16 cellular contexts compared by ENCODE assay signal in genomic region chr3:98710008-98710672, GRCh38. TPM values are rescaled to one million over a fixed set of nuclear protein-coding genes. Genes with fewer than 3 reads are reported as not detected.
DNase-seq lines count a peak whose midpoint lies in the region; ATAC-seq and TF ChIP-seq lines count a peak whose summit lies in the region.
"Had no signal": no experiment of that assay in that cellular context is flagged by ENCODE, and none has a peak within 500 bp of the region (broad histone marks: within the 10 kb centered on the region; RNA-seq: fewer than 3 reads in every experiment).

No MANE protein-coding gene starts in this region.

- H4K20me1 ChIP-seq in BLaER1 treated with 17β-estradiol and CSF1 and Interleukin-3, amounts not matched to agents 10 nM and 100 nM = no peaks in the 10 kb centered on the region
- no peaks in the 10 kb centered on the region for H4K20me1 ChIP-seq in PC-9 (ENCODE audit: insufficient read depth)

- no TSS peak for BruUV-seq in PC-9 (replicated peaks; lab: Mats Ljungman, UMichigan)

- intact Hi-C loops in PC-9 (cut with micrococcal nuclease; ENCODE audit: unreplicated experiment) (no loop called here), right cardiac atrium (cut with DNase I) (no loop called here), sciatic nerve (cut with DNase I) (no loop called here)

- TF ChIP-seq CTCF in PC-9 (conservative IDR thresholded peaks at IDR 0.05) (no peak), upper lobe of left lung (IDR thresholded peaks at IDR 0.05) (no peak)

- POLR2A ChIA-PET in PC-9 (lab: Charles Lee; ENCODE audit: unreplicated experiment) = no interaction called here

- H3K36me3 ChIP-seq in BLaER1 treated with 17β-estradiol and CSF1 and Interleukin-3, amounts not matched to agents 10 nM and 100 nM = no peaks in the 10 kb centered on the region
- no peaks in the 10 kb centered on the region for H3K36me3 ChIP-seq in PC-9 (ENCODE audit: low read depth)
- H3K36me3 ChIP-seq in upper lobe of left lung = no peaks in the 10 kb centered on the region
- H3K36me3 ChIP-seq: SJSA1 had no signal

- H3K4me1 ChIP-seq in BLaER1 treated with 17β-estradiol and CSF1 and Interleukin-3, amounts not matched to agents 10 nM and 100 nM = peaks cover 9 to 42% (median 17%) of the 10 kb centered on the region in 10 experiments; a peak in 18 of 20 replicates
- H3K4me1 ChIP-seq in PC-9 (replicated peaks; ENCODE audit: insufficient read depth) (0 out of 2 replicates have a peak, but pooled peaks cover 5% of the 10 kb centered on the region), right cardiac atrium (ENCODE audit: control insufficient read depth, insufficient read depth, low read length) (no peaks in the 10 kb centered on the region), upper lobe of left lung (no peaks in the 10 kb centered on the region)
- H3K4me1 ChIP-seq: SJSA1 had no signal

- 41% methylated on average over 4 of the region's 4 CpGs for WGBS in right cardiac atrium
- WGBS in upper lobe of left lung, 2 donors = 58 to 62% methylated on average over 4 of the region's 4 CpGs

- ATAC-seq in right cardiac atrium = peak; percentile 54 to 57
- peak; percentile 76 for ATAC-seq in sciatic nerve
- ATAC-seq in upper lobe of left lung (ENCODE audit: low FRiP score in 2 of 2) = no peak
- no peak for ATAC-seq in HG02884 (IDR thresholded peaks at IDR 0.05; ENCODE audit: unreplicated experiment)

- no peaks in the 10 kb centered on the region for H3K9me3 ChIP-seq in BLaER1 treated with 17β-estradiol and CSF1 and Interleukin-3, amounts not matched to agents 10 nM and 100 nM (replicated peaks in 1 of 11)
- no peaks in the 10 kb centered on the region; the same call in 1 of the 2 replicates for H3K9me3 ChIP-seq in PC-9 (ENCODE audit: insufficient read depth, low read depth)
- H3K9me3 ChIP-seq in right cardiac atrium (ENCODE audit: control insufficient read depth, low read length) = no peaks in the 10 kb centered on the region
- H3K9me3 ChIP-seq in upper lobe of left lung = no peaks in the 10 kb centered on the region
- H3K9me3 ChIP-seq: SJSA1 had no signal

- no peaks in the 10 kb centered on the region for H3F3A ChIP-seq in PC-9 (ENCODE audit: insufficient read depth, low read depth)

- no peak overlapping the region for H3K4me3 ChIP-seq in BLaER1 treated with 17β-estradiol and CSF1 and Interleukin-3, amounts not matched to agents 10 nM and 100 nM
- H3K4me3 ChIP-seq in PC-9 = no peak overlapping the region
- no peak overlapping the region for H3K4me3 ChIP-seq in right cardiac atrium (ENCODE audit: low read length)
- no peak overlapping the region for H3K4me3 ChIP-seq in upper lobe of left lung
- H3K4me3 ChIP-seq: SJSA1 had no signal

- TF ChIP-seq EP300 in upper lobe of left lung (IDR thresholded peaks at IDR 0.05) = no peak

- no peak for TF ChIP-seq POLR2A in upper lobe of left lung (IDR thresholded peaks at IDR 0.05)

- no peak overlapping the region for H3K9ac ChIP-seq in BLaER1 treated with 17β-estradiol and CSF1 and Interleukin-3, amounts not matched to agents 10 nM and 100 nM

- CTCF ChIA-PET in PC-9 (lab: Charles Lee) = interaction anchor here (0.6 kb wide), 1 partner anchor 463 kb away, joined by 4 read pairs; no protein-coding TSS in a partner anchor

- no peaks in the 10 kb centered on the region for H3K79me2 ChIP-seq in PC-9 (ENCODE audit: low read depth)

- H3K27me3 ChIP-seq in BLaER1 treated with 17β-estradiol and CSF1 and Interleukin-3, amounts not matched to agents 10 nM and 100 nM = no peaks in the 10 kb centered on the region
- H3K27me3 ChIP-seq in PC-9 (ENCODE audit: insufficient read depth, low read depth) (no peaks in the 10 kb centered on the region), right cardiac atrium (ENCODE audit: control insufficient read depth, insufficient read depth) (no peaks in the 10 kb centered on the region), upper lobe of left lung (no peaks in the 10 kb centered on the region)
- H3K27me3 ChIP-seq: SJSA1 had no signal

- peak overlapping the region; percentile 8 to 68 (median 41); a peak in 20 of 22 replicates for H3K4me2 ChIP-seq in BLaER1 treated with 17β-estradiol and CSF1 and Interleukin-3, amounts not matched to agents 10 nM and 100 nM
- H3K4me2 ChIP-seq in PC-9 = no peak overlapping the region

- H3K27ac ChIP-seq in BLaER1 treated with 17β-estradiol and CSF1 and Interleukin-3, amounts not matched to agents 10 nM and 100 nM = peak overlapping the region in 3 of 11 experiments; percentile 5 to 41 (median 41); a peak in 4 of 22 replicates
- H3K27ac ChIP-seq in PC-9 (no peak overlapping the region), right cardiac atrium (ENCODE audit: low read length) (no peak overlapping the region), upper lobe of left lung (no peak overlapping the region)
- H3K27ac ChIP-seq: C4-2B, SJSA1 had no signal

- peak overlapping the region; percentile 23; the same call in 1 of the 2 replicates for H2AFZ ChIP-seq in PC-9

- DNase-seq in PC-9 (peak in 1 of 2 experiments; percentile 0), right cardiac atrium (no peak), sciatic nerve (ENCODE audit: low spot score) (no peak), upper lobe of left lung (no peak), GM19240 (ENCODE audit: insufficient read length, low spot score) (no peak)
- DNase-seq: Karpas-422, NCI-H1048, NCI-H1436 treated with DMSO at 0.1 percent for 48 hours, NCI-H2029 treated with DMSO at 0.1 percent for 48 hours, NCI-H2171, NCI-H526 had no signal

- no peaks in the 10 kb centered on the region for H3K9me2 ChIP-seq in PC-9 (ENCODE audit: insufficient read depth)

RNA-seq across cellular contexts. Expression of gene ST3GAL6, which starts 53.0 kb away (rescaled TPM):
- total RNA-seq in PC-9 (2021) (5.4 and 6.6 TPM in 2 replicates), right cardiac atrium (10 to 100 TPM; 27.6 to 29.3 (median 29.1) TPM), sciatic nerve (25.1 TPM), upper lobe of left lung (10 to 100 TPM; 11.2 to 29.3 (median 24.5) TPM)
- 22.8 TPM for polyA plus RNA-seq in right cardiac atrium
- total RNA-seq: SJSA1 had no signal
- polyA plus RNA-seq: IgD-negative memory B cell had no signal

Comparison
In these comparisons a context has a peak if more than half of its experiments do, and no peak if none do; other contexts are left out.
1. ATAC-seq: peak in right cardiac atrium (2 of 2) and sciatic nerve (single experiment); none in upper lobe of left lung (0 of 2) and HG02884 (single experiment).